Comparison of ENCODE assay signal across 21 cellular contexts in the genomic region with DNA sequence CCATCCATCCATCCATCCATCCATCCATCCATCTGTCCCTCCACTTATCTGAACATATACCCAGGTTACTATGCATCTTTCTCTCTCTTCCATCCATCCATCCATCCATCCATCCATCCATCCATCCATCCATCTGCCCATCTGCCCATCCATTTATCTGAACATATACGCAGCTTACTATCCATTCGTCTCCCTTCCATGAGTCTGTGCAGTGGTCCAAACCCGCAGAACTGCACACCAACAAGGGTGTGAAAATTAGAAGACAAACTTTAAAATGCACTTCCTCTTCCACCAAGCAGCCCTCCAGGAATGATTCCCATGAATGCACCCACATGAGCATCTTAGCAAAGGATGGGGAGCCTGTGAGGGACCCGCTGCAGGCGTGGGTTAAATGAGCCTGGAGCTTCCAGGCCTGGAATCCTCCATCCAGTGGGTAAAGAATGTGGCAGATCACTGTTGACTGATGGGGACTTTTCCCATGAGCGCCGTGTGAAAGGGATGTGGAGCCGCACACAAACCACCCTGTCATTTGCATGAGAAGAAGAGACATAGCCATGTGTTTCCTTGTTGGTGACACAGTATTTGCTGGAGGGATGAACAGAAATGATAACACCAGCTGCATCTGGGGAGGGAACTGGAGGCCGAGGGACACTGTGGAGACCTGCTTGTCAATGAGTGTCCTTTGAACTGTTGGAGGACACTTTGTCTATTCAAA.
"Had no signal": no experiment of that assay in that cellular context is flagged by ENCODE, and none has a peak within 500 bp of the region (broad histone marks: within the 10 kb centered on the region; RNA-seq: fewer than 3 reads in every experiment).

No MANE protein-coding gene starts in this region.

- DNase-seq: Kasumi-1, MM.1S, NCI-H1105, NCI-H1417, NCI-H1436 treated with DMSO at 0.1 percent for 48 hours, NCI-H1694, NCI-H187 treated with DMSO at 0.1 percent for 48 hours, NCI-H2029 treated with DMSO at 0.1 percent for 48 hours, NCI-H2171 treated with DMSO at 0.1 percent for 48 hours, NCI-H345, NCI-H446 treated with DMSO at 0.1 percent for 48 hours, NCI-H510A treated with DMSO at 0.1 percent for 48 hours, NCI-H69, NCI-H774, SHP77 treated with DMSO at 0.1 percent for 48 hours, SJCRH30 had no signal

- H3K9me3 ChIP-seq: SJCRH30 had no signal

- H3K27ac ChIP-seq: HL-60, KMS-11, RWPE1, SJCRH30 had no signal

- H3K36me3 ChIP-seq: SJCRH30 had no signal

- ATAC-seq: Panc1, SK-N-SH treated with all-trans-retinoic acid at 6 μM for 48 hours had no signal

- H3K9ac ChIP-seq: KMS-11 had no signal

- H3K4me2 ChIP-seq: KMS-11 had no signal

- H3K27me3 ChIP-seq: SJCRH30 had no signal

- H3K4me3 ChIP-seq: SJCRH30 had no signal

- H3K4me1 ChIP-seq: SJCRH30 had no signal
